ENCODE assay signal across 15 cellular contexts in the genomic region with DNA sequence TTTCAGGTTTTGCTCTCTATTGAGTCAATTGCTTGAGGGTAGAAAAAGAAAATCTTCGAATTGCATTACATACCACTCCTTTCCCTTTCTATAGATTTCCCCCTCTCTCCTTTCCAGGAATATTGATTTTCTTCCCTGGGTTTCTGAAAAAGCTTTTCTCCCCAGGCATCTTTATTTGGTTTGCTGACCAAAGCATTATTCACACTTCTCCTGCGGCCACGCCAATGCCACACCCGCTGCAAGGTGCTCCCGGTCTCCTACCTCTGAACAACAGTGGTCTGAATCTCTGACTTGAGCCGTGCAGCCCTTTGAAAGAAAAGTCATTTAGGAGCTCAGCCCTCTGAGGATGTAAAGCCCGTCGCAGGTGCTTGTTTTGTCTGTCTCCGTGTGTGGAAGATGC.
A peak's percentile ranks its signal among the peaks of the same experiment; 100 is the strongest.
DNase-seq lines count a peak whose midpoint lies in the region; ATAC-seq and TF ChIP-seq lines count a peak whose summit lies in the region.
"Had no signal": no experiment of that assay in that cellular context is flagged by ENCODE, and none has a peak within 500 bp of the region (broad histone marks: within the 10 kb centered on the region; RNA-seq: fewer than 3 reads in every experiment).

No MANE protein-coding gene starts in this region.

- H3K27me3 Mint-ChIP-seq in GM23338 (ENCODE audit: insufficient read depth, low read depth, poor library complexity) (peaks cover 1% of the 10 kb centered on the region), neural progenitor cell (ENCODE audit: insufficient read depth, low read depth) (no peaks in the 10 kb centered on the region)
- peaks cover 2% of the 10 kb centered on the region for H3K27me3 Mint-ChIP-seq in activated CD4-positive, alpha-beta memory T cell treated with anti-CD3 and anti-CD28 coated beads for 36 hours

- no peak overlapping the region for H2AK5ac ChIP-seq in neuronal stem cell (ENCODE audit: low read depth, low read length)

- no peaks in the 10 kb centered on the region for H3K9me2 ChIP-seq in GM23338 (ENCODE audit: insufficient read depth)

- H3K4me1 Mint-ChIP-seq in GM23338 = peaks cover 8% of the 10 kb centered on the region
- H3K4me1 Mint-ChIP-seq in neural progenitor cell = peaks cover 10% of the 10 kb centered on the region
- H3K4me1 Mint-ChIP-seq in activated CD4-positive, alpha-beta memory T cell treated with anti-CD3 and anti-CD28 coated beads for 36 hours (ENCODE audit: low read depth) = no peaks in the 10 kb centered on the region
- H3K4me1 Mint-ChIP-seq: CD4-positive, CD25-positive, alpha-beta regulatory T cell had no signal

- H3K27ac ChIP-seq in GM23338 (ENCODE audit: low read depth) (no peak overlapping the region), VCaP (peak overlapping the region; percentile 37; the same call in 1 of the 2 replicates), neural progenitor cell (no peak overlapping the region), neuronal stem cell (replicated peaks; ENCODE audit: low read length) (no peak overlapping the region)
- H3K27ac ChIP-seq: BLaER1 had no signal

- no peak overlapping the region for H2BK5ac ChIP-seq in neuronal stem cell (ENCODE audit: low read length)

- no CpG with 5 or more reads among the region's 9 CpGs for WGBS in neuronal stem cell (ENCODE audit: extremely low coverage in 2 of 2, insufficient read length in 2 of 2, insufficient replicate concordance in 1 of 2), 2 donors

- no peak for ATAC-seq in GM23338
- ATAC-seq: GM12878 had no signal

- no peak overlapping the region for H3K4me3 ChIP-seq in GM23338
- no peak overlapping the region for H3K4me3 ChIP-seq in neural progenitor cell
- H3K4me3 ChIP-seq in neuronal stem cell (ENCODE audit: low read length in 2 of 2) = no peak overlapping the region
- H3K4me3 ChIP-seq: BLaER1, GM12878 had no signal

- no peak overlapping the region for H3K4me3 Mint-ChIP-seq in GM23338
- no peak overlapping the region for H3K4me3 Mint-ChIP-seq in neural progenitor cell
- no peak overlapping the region for H3K4me3 Mint-ChIP-seq in activated CD4-positive, alpha-beta memory T cell treated with anti-CD3 and anti-CD28 coated beads for 36 hours
- H3K4me3 Mint-ChIP-seq: CD4-positive, CD25-positive, alpha-beta regulatory T cell had no signal

- no peaks in the 10 kb centered on the region for H3K4me1 ChIP-seq in GM23338 (ENCODE audit: insufficient read depth)
- H3K4me1 ChIP-seq in neural progenitor cell = peaks cover 4% of the 10 kb centered on the region
- no peaks in the 10 kb centered on the region for H3K4me1 ChIP-seq in neuronal stem cell (ENCODE audit: control insufficient read depth in 2 of 2, insufficient read depth in 1 of 2, low read depth in 1 of 2, low read length in 2 of 2)
- H3K4me1 ChIP-seq: BLaER1 had no signal

- H3K27me3 ChIP-seq in GM23338 (ENCODE audit: insufficient read depth) = no peaks in the 10 kb centered on the region
- H3K27me3 ChIP-seq in neural progenitor cell = no peaks in the 10 kb centered on the region
- no peaks in the 10 kb centered on the region for H3K27me3 ChIP-seq in neuronal stem cell (ENCODE audit: control insufficient read depth in 3 of 3, insufficient read depth in 3 of 3, low read depth in 1 of 3, low read length in 3 of 3)
- H3K27me3 ChIP-seq: BLaER1 had no signal

- POLR2A ChIA-PET in activated CD4-positive, alpha-beta memory T cell treated with anti-CD3 and anti-CD28 coated beads for 36 hours (lab: Charles Lee) = no interaction called here

- H3K4me2 ChIP-seq in GM23338 (no peak overlapping the region), neural progenitor cell (no peak overlapping the region), neuronal stem cell (ENCODE audit: insufficient read depth, low read length, poor library complexity, severe bottlenecking) (no peak overlapping the region)
- H3K4me2 ChIP-seq: BLaER1 had no signal

- H3K36me3 Mint-ChIP-seq in GM23338 (ENCODE audit: low read depth) (no peaks in the 10 kb centered on the region), neural progenitor cell (no peaks in the 10 kb centered on the region)
- H3K36me3 Mint-ChIP-seq in activated CD4-positive, alpha-beta memory T cell treated with anti-CD3 and anti-CD28 coated beads for 36 hours = no peaks in the 10 kb centered on the region
- H3K36me3 Mint-ChIP-seq: CD4-positive, CD25-positive, alpha-beta regulatory T cell had no signal

- H2BK12ac ChIP-seq in neuronal stem cell (ENCODE audit: low read length) = no peak overlapping the region

- CTCF ChIA-PET in activated CD4-positive, alpha-beta memory T cell treated with anti-CD3 and anti-CD28 coated beads for 36 hours (lab: Charles Lee) = no interaction called here

- H3K27ac Mint-ChIP-seq in GM23338 (no peak overlapping the region), neural progenitor cell (no peak overlapping the region)
- no peak overlapping the region for H3K27ac Mint-ChIP-seq in activated CD4-positive, alpha-beta memory T cell treated with anti-CD3 and anti-CD28 coated beads for 36 hours
- H3K27ac Mint-ChIP-seq: CD4-positive, CD25-positive, alpha-beta regulatory T cell had no signal

- H2AFZ ChIP-seq in GM23338 (peak overlapping the region; percentile 80; the same call in 1 of the 2 replicates), neural progenitor cell (replicated peaks) (no peak overlapping the region), neuronal stem cell (ENCODE audit: low read length) (no peak overlapping the region)

- no peaks in the 10 kb centered on the region for H3F3A ChIP-seq in GM23338 (replicated peaks; ENCODE audit: low read depth)
- no peaks in the 10 kb centered on the region for H3F3A ChIP-seq in neural progenitor cell (ENCODE audit: low read depth)

- TF ChIP-seq CTCF in GM23338 (conservative IDR thresholded peaks at IDR 0.05; ENCODE audit: low read depth in 2 of 2) (no peak), VCaP (conservative IDR thresholded peaks at IDR 0.05) (no peak), neural progenitor cell (IDR thresholded peaks at IDR 0.05) (no peak)

- H4K91ac ChIP-seq in neuronal stem cell (ENCODE audit: low read depth, low read length, poor library complexity) = no peak overlapping the region

- no peaks in the 10 kb centered on the region for H3K36me3 ChIP-seq in GM23338 (ENCODE audit: insufficient read depth)
- no peaks in the 10 kb centered on the region for H3K36me3 ChIP-seq in neural progenitor cell
- H3K36me3 ChIP-seq in neuronal stem cell (replicated peaks in 1 of 2; ENCODE audit: control insufficient read depth in 2 of 2, insufficient read depth in 2 of 2, low read length in 2 of 2) = no peaks in the 10 kb centered on the region
- H3K36me3 ChIP-seq: BLaER1 had no signal

- H4K8ac ChIP-seq in neuronal stem cell (ENCODE audit: low read depth, low read length) = no peak overlapping the region

- H2BK120ac ChIP-seq in neuronal stem cell (ENCODE audit: low read depth, low read length) = no peak overlapping the region

- H3K9me3 Mint-ChIP-seq in GM23338 = no peaks in the 10 kb centered on the region
- H3K9me3 Mint-ChIP-seq in neural progenitor cell = no peaks in the 10 kb centered on the region
- no peaks in the 10 kb centered on the region for H3K9me3 Mint-ChIP-seq in activated CD4-positive, alpha-beta memory T cell treated with anti-CD3 and anti-CD28 coated beads for 36 hours
- H3K9me3 Mint-ChIP-seq: CD4-positive, CD25-positive, alpha-beta regulatory T cell had no signal

- H3K79me2 ChIP-seq in GM23338 (replicated peaks; ENCODE audit: insufficient read depth) = no peaks in the 10 kb centered on the region
- no peaks in the 10 kb centered on the region for H3K79me2 ChIP-seq in neural progenitor cell (ENCODE audit: low read depth)

- no peak overlapping the region for H2BK15ac ChIP-seq in neuronal stem cell (ENCODE audit: low read length)

- no peak overlapping the region for H3K9ac ChIP-seq in neural progenitor cell
- H3K9ac ChIP-seq in neuronal stem cell (ENCODE audit: low read depth, low read length, poor library complexity) = no peak overlapping the region
- H3K9ac ChIP-seq: BLaER1 had no signal

- H4K20me1 ChIP-seq in GM23338 (replicated peaks; ENCODE audit: insufficient read depth) = no peaks in the 10 kb centered on the region
- H4K20me1 ChIP-seq in neural progenitor cell (ENCODE audit: low read depth) = no peaks in the 10 kb centered on the region
- H4K20me1 ChIP-seq: BLaER1 had no signal

- no peak overlapping the region for H3K4ac ChIP-seq in neuronal stem cell (ENCODE audit: low read length)

- intact Hi-C loops in activated CD4-positive, alpha-beta memory T cell treated with anti-CD3 and anti-CD28 coated beads for 36 hours (cut with micrococcal nuclease) = no loop called here

- no peak overlapping the region for H3K23ac ChIP-seq in neuronal stem cell (ENCODE audit: low read depth, low read length, poor library complexity)

- no peaks in the 10 kb centered on the region for H3K79me1 ChIP-seq in neuronal stem cell (ENCODE audit: low read depth, low read length)

- DNase-seq in NCI-H2107 treated with DMSO at 0.1 percent for 48 hours (lab: John Stamatoyannopoulos, UW; ENCODE audit: unreplicated experiment) (peak; percentile 1), NCI-H2107 (lab: John Stamatoyannopoulos, UW) (no peak), GM23338 (ENCODE audit: low spot score) (no peak), neural progenitor cell (ENCODE audit: low spot score) (peak; percentile 44), COLO668 (lab: John Stamatoyannopoulos, UW; ENCODE audit: unreplicated experiment) (no peak), neuronal stem cell (ENCODE audit: low spot score) (no peak)
- no peak for DNase-seq in activated CD4-positive, alpha-beta memory T cell treated with anti-CD3 and anti-CD28 coated beads for 36 hours
- DNase-seq: 8988T; AML-193; CD4-positive, CD25-positive, alpha-beta regulatory T cell; DMS79; H7 had no signal

- H3K14ac ChIP-seq in neuronal stem cell (ENCODE audit: low read length) = no peak overlapping the region

- H3K9me3 ChIP-seq in neural progenitor cell (ENCODE audit: low read depth) = no peaks in the 10 kb centered on the region
- H3K9me3 ChIP-seq in neuronal stem cell (replicated peaks in 1 of 2; ENCODE audit: control insufficient read depth in 2 of 2, insufficient read depth in 1 of 2, low read depth in 1 of 2, low read length in 2 of 2) = no peaks in the 10 kb centered on the region
- H3K9me3 ChIP-seq: BLaER1 had no signal

- no peak overlapping the region for H3K18ac ChIP-seq in neuronal stem cell (ENCODE audit: low read length)

Comparison
In these comparisons a context has a peak if more than half of its experiments do, and no peak if none do; other contexts are left out.
1. DNase-seq: peak in NCI-H2107 treated with DMSO at 0.1 percent for 48 hours (single experiment) and neural progenitor cell (single experiment); none in NCI-H2107 (single experiment), GM23338 (single experiment), activated CD4-positive, alpha-beta memory T cell treated with anti-CD3 and anti-CD28 coated beads for 36 hours (single experiment), COLO668 (single experiment) and neuronal stem cell (single experiment).